Comparison of ENCODE assay signal across 8 cellular contexts in genomic region chr17:45018514-45019176, GRCh38. TPM values are rescaled to one million over a fixed set of nuclear protein-coding genes. Genes with fewer than 3 reads are reported as not detected.
DNase-seq lines count a peak whose midpoint lies in the region; ATAC-seq and TF ChIP-seq lines count a peak whose summit lies in the region.

No MANE protein-coding gene starts in this region.

- TF ChIP-seq CTCF in BE2C (IDR thresholded peaks at IDR 0.05; ENCODE audit: low read depth, low read length) (no peak), HEK293 (tag by site-specific recombination; IDR thresholded peaks at IDR 0.05) (no peak)

- no peaks in the 10 kb centered on the region for H3K9me3 Mint-ChIP-seq in stimulated activated effector memory CD8-positive, alpha-beta T cell treated with anti-CD3 and anti-CD28 coated beads, Interleukin-12 subunit alpha, Interleukin-12 subunit beta, amount 100 ng/mL, for 72 hours

- H3K9me3 ChIP-seq in BE2C, result no peaks in the 10 kb centered on the region
- no peaks in the 10 kb centered on the region for H3K9me3 ChIP-seq in HEK293 (ENCODE audit: control insufficient read depth, insufficient read depth, low read depth, low read length)

- POLR2A ChIA-PET in HEK293 (lab: Yijun Ruan, JAX), result interaction anchor here (0.5 to 0.6 kb wide), 2 partner anchors 29 to 157 kb away, joined by 3 to 6 read pairs; no protein-coding TSS in a partner anchor

- intact Hi-C loops in left ventricle myocardium superior (cut with micrococcal nuclease), result no loop called here

- no peaks in the 10 kb centered on the region for H3K36me3 ChIP-seq in BE2C
- H3K36me3 ChIP-seq in HEK293 (ENCODE audit: control insufficient read depth in 2 of 2, insufficient read depth in 1 of 2, low read length in 2 of 2), result peaks cover 0 to 11% of the 10 kb centered on the region in 2 experiments; a peak in 1 of 3 replicates

- peak overlapping the region; percentile 27; the same call in 1 of the 2 replicates for H3K27ac ChIP-seq in HEK293 (ENCODE audit: extremely low read depth, low read depth, low read length)

- H3K4me1 ChIP-seq in BE2C (peaks cover 47% of the 10 kb centered on the region), HEK293 (ENCODE audit: control insufficient read depth, insufficient read depth, low read length) (peaks cover 3% of the 10 kb centered on the region; the same call in 1 of the 2 replicates)

- CTCF ChIA-PET in HEK293 (lab: Yijun Ruan, JAX), result interaction anchor here (0.6 to 8.7 kb wide), 17 partner anchors 22 to 240 kb away, joined by 3 to 296 read pairs (median 6); no protein-coding TSS in a partner anchor

- H3K4me1 Mint-ChIP-seq in stimulated activated effector memory CD8-positive, alpha-beta T cell treated with anti-CD3 and anti-CD28 coated beads, Interleukin-12 subunit alpha, Interleukin-12 subunit beta, amount 100 ng/mL, for 72 hours, result peaks cover 31% of the 10 kb centered on the region

- peak overlapping the region; percentile 88 for H3K4me3 Mint-ChIP-seq in stimulated activated effector memory CD8-positive, alpha-beta T cell treated with anti-CD3 and anti-CD28 coated beads, Interleukin-12 subunit alpha, Interleukin-12 subunit beta, amount 100 ng/mL, for 72 hours

- ATAC-seq in left ventricle myocardium superior (peak; percentile 15), GM18909 (IDR thresholded peaks at IDR 0.05; ENCODE audit: poor library complexity, unreplicated experiment) (no peak)
- ATAC-seq in stimulated activated effector memory CD8-positive, alpha-beta T cell treated with anti-CD3 and anti-CD28 coated beads, Interleukin-12 subunit alpha, Interleukin-12 subunit beta, amount 100 ng/mL, for 72 hours, result peak; percentile 23

- H3K36me3 Mint-ChIP-seq in stimulated activated effector memory CD8-positive, alpha-beta T cell treated with anti-CD3 and anti-CD28 coated beads, Interleukin-12 subunit alpha, Interleukin-12 subunit beta, amount 100 ng/mL, for 72 hours, result peaks cover 15% of the 10 kb centered on the region

- no peaks in the 10 kb centered on the region for H3K27me3 ChIP-seq in BE2C

- DNase-seq in BE2C (peak; percentile 69), left ventricle myocardium superior (peak; percentile 39), T-helper 9 cell (no peak), HT-29 (ENCODE audit: low spot score) (no peak)
- DNase-seq in activated CD8-positive, alpha-beta memory T cell treated with anti-CD3 and anti-CD28 coated beads for 24 hours, result peak; percentile 69
- peak in 1 of 2 donors; percentile 57 for DNase-seq in stimulated activated effector memory CD8-positive, alpha-beta T cell treated with anti-CD3 and anti-CD28 coated beads, Interleukin-12 subunit alpha, Interleukin-12 subunit beta, amount 100 ng/mL, for 72 hours (ENCODE audit: low spot score in 2 of 2)

- peak overlapping the region; percentile 91 for H3K27ac Mint-ChIP-seq in stimulated activated effector memory CD8-positive, alpha-beta T cell treated with anti-CD3 and anti-CD28 coated beads, Interleukin-12 subunit alpha, Interleukin-12 subunit beta, amount 100 ng/mL, for 72 hours

- H3K4me3 ChIP-seq in BE2C (ENCODE audit: low read depth, low read length) (peak overlapping the region; percentile 65), HEK293 (ENCODE audit: low read depth, low read length) (peak overlapping the region; percentile 34)

TF ChIP-seq in HEK293, 187 proteins besides CTCF, POLR2A, EP300 and RAD21 (continues in another document):
- TF ChIP-seq PRDM1 (tag by site-specific recombination; IDR thresholded peaks at IDR 0.05), result 0 out of 2 replicates have a peak, but pooled peaks have one; percentile 8
- TF ChIP-seq TRIM28 (IDR thresholded peaks at IDR 0.05; ENCODE audit: borderline replicate concordance, low read length), result no peak
- no peak for TF ChIP-seq ZNF23 (tag by site-specific recombination; IDR thresholded peaks at IDR 0.05; ENCODE audit: borderline replicate concordance)
- TF ChIP-seq ZSCAN4 (tag by site-specific recombination; IDR thresholded peaks at IDR 0.05), result no peak
- TF ChIP-seq PATZ1 (tag by site-specific recombination; IDR thresholded peaks at IDR 0.05), result 0 out of 2 replicates have a peak, but pooled peaks have one; percentile 13
- TF ChIP-seq ZBTB1 (tag by site-specific recombination; IDR thresholded peaks at IDR 0.05), result no peak
- no peak for TF ChIP-seq ZNF112 (tag by site-specific recombination; IDR thresholded peaks at IDR 0.05)
- TF ChIP-seq TSHZ1 (tag by site-specific recombination; IDR thresholded peaks at IDR 0.05; ENCODE audit: borderline replicate concordance), result no peak
- no peak for TF ChIP-seq ZNF416 (tag by site-specific recombination; IDR thresholded peaks at IDR 0.05)
- peak; percentile 97 for TF ChIP-seq ZFHX2 (tag by site-specific recombination; conservative IDR thresholded peaks at IDR 0.05)
- no peak for TF ChIP-seq OSR2 (tag by site-specific recombination; IDR thresholded peaks at IDR 0.05)
- no peak for TF ChIP-seq ZNF510 (tag by site-specific recombination; IDR thresholded peaks at IDR 0.05; ENCODE audit: insufficient replicate concordance)
- TF ChIP-seq BCL11B (tag by site-specific recombination; IDR thresholded peaks at IDR 0.05; ENCODE audit: low read depth), result no peak
- peak; percentile 72 for TF ChIP-seq ZBTB20 (tag by site-specific recombination; IDR thresholded peaks at IDR 0.05)
- TF ChIP-seq ZNF76 (tag by site-specific recombination; IDR thresholded peaks at IDR 0.05; ENCODE audit: borderline replicate concordance, low read depth), result no peak
- no peak for TF ChIP-seq ZNF792 (tag by site-specific recombination; IDR thresholded peaks at IDR 0.05)
- peak; percentile 51; the same call in 1 of the 2 replicates for TF ChIP-seq GLIS2 (tag by site-specific recombination; IDR thresholded peaks at IDR 0.05)
- peak; percentile 69 for TF ChIP-seq EGR2 (tag by site-specific recombination; IDR thresholded peaks at IDR 0.05; ENCODE audit: low read depth)

RNA-seq across cellular contexts. Expression of gene DCAKD, which starts 32.8 kb away (rescaled TPM):
- 42.5 TPM for polyA plus RNA-seq in BE2C (2012; ENCODE audit: insufficient read depth, insufficient read length, low read depth)
- total RNA-seq in left ventricle myocardium superior, result 25.6 TPM
- 44.9 and 49.8 TPM in 2 replicates for total RNA-seq in HT-29 (2014; rRNA removed; shearing (Covaris generic))

RNA-seq across cellular contexts. Expression of gene NMT1, which starts 42.5 kb away (rescaled TPM):
- 327 TPM for polyA plus RNA-seq in BE2C (2012; ENCODE audit: insufficient read depth, insufficient read length, low read depth)
- total RNA-seq in left ventricle myocardium superior, result 114 TPM
- total RNA-seq in HT-29 (2014; rRNA removed; shearing (Covaris generic)), result 59.2 and 77.1 TPM in 2 replicates

RNA-seq across cellular contexts. Expression of gene C1QL1, which starts 50.5 kb away (rescaled TPM):
- 72.9 TPM for polyA plus RNA-seq in BE2C (2012; ENCODE audit: insufficient read depth, insufficient read length, low read depth)
- 15.2 TPM for total RNA-seq in left ventricle myocardium superior
- total RNA-seq in HT-29 (2014; rRNA removed; shearing (Covaris generic)), result 0.05 TPM in 1 of 2 replicates, not detected in the other

Comparison
In these comparisons a context has a peak if more than half of its experiments do, and no peak if none do; other contexts are left out.
1. DNase-seq: peak in BE2C (single experiment), activated CD8-positive, alpha-beta memory T cell treated with anti-CD3 and anti-CD28 coated beads for 24 hours (single experiment) and left ventricle myocardium superior (single experiment); none in T-helper 9 cell (single experiment) and HT-29 (single experiment).
2. RNA of gene C1QL1, which starts 50.5 kb away (total RNA-seq): 15.2 TPM in left ventricle myocardium superior (single experiment); 0.05 TPM in HT-29; every median in the first group is over 10 times any median in the second.